26 cellular contexts compared by ENCODE assay signal in the genomic region with DNA sequence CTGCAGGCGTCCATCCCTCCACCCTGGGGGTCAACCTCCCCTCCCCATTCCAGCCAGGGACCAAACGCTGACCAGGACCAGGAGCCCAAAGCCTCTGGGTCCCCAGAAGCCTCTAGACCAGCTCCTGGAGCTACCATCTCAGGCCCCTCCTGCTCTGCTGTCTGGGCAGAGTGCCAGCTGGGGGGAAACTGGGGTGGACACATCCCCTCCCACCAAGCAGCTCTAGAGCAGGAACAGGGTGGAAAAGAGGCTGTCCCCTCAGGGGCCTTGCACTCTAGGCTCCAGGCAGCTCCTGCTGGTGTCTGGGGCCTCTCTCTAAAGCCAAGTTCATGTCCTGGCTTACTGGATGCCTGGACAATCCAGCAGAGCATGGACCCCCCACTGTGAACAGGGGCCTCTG.
"Had no signal": no experiment of that assay in that cellular context is flagged by ENCODE, and none has a peak within 500 bp of the region (broad histone marks: within the 10 kb centered on the region; RNA-seq: fewer than 3 reads in every experiment).

No MANE protein-coding gene starts in this region.

- FAIRE-seq: astrocyte, endometrium, small intestine had no signal

- H3K27ac ChIP-seq: adrenal gland, breast epithelium, lower lobe of right lung, thoracic aorta, vagina had no signal

- DNase-seq: activated B cell treated with CpG ODN at 0.5 μM for 24 hours; activated CD4-positive, alpha-beta memory T cell treated with anti-CD3 and anti-CD28 coated beads for 36 hours; activated CD4-positive, alpha-beta T cell treated with anti-CD3 and anti-CD28 coated beads for 4 hours; activated gamma-delta T cell; activated T-cell treated with anti-CD3 and anti-CD28 coated beads for 4 hours; adrenal gland; cortex of kidney; effector CD4-positive, alpha-beta T cell; heart left ventricle; islet precursor cell; lower lobe of right lung; naive B cell; occipital lobe; posterior cingulate gyrus; small intestine; stimulated activated CD4-positive, alpha-beta T cell treated with anti-CD3 and anti-CD28 coated beads, Interleukin-2, amount 100 ng/mL, for 24 hours; stimulated activated naive CD8-positive, alpha-beta T cell treated with anti-CD3 and anti-CD28 coated beads, Interleukin-15, amount 100 ng/mL, for 72 hours; T-helper 9 cell had no signal

- H3K9me3 ChIP-seq: adrenal gland, breast epithelium, heart left ventricle, lower lobe of right lung, thoracic aorta, vagina had no signal

- H3K4me3 ChIP-seq: adrenal gland, breast epithelium, heart left ventricle, lower lobe of right lung, thoracic aorta, vagina had no signal

- H3K27me3 ChIP-seq: adrenal gland, breast epithelium, heart left ventricle, vagina had no signal

- ATAC-seq: heart left ventricle; left colon; lower lobe of right lung; sciatic nerve; stimulated activated effector memory CD8-positive, alpha-beta T cell treated with anti-CD3 and anti-CD28 coated beads, Interleukin-12 subunit alpha, Interleukin-12 subunit beta, amount 100 ng/mL, for 72 hours; stimulated activated naive CD8-positive, alpha-beta T cell treated with anti-CD3 and anti-CD28 coated beads, Interleukin-15, amount 100 ng/mL, for 72 hours had no signal

- H3K36me3 ChIP-seq: breast epithelium had no signal
